ENCODE assay signal across 10 cellular contexts in the genomic region with DNA sequence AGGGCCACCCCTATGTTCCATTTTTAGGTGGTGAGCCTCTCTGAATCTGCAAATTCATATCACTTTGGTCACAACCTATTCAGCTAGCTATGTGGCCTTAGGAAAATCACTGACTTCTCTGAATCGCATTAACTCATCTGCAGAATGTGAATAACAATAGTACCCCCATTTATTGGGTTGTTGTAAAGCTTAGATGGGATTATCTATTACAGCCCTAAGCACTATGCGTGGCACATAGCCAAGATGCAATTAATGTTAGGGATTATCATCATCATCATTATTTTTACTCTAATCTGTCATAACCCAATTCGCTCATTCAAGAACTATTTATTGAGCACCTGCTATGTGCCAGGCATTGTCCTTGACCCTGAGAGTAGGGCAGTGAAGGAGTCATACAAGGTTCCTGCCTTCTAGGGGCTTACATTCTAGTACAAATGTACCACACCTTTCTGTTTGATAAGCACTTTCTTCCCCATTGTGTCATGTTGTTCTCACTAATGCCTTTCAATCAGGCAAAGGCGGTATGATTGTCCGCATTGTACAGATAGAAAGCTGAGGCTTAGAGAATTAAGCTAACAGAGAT. TPM values are rescaled to one million over a fixed set of nuclear protein-coding genes. Genes with fewer than 3 reads are reported as not detected.
DNase-seq lines count a peak whose midpoint lies in the region; ATAC-seq and TF ChIP-seq lines count a peak whose summit lies in the region.
"Had no signal": no experiment of that assay in that cellular context is flagged by ENCODE, and none has a peak within 500 bp of the region (broad histone marks: within the 10 kb centered on the region; RNA-seq: fewer than 3 reads in every experiment).

No MANE protein-coding gene starts in this region.

- no peaks in the 10 kb centered on the region for H4K20me1 ChIP-seq in hepatocyte (ENCODE audit: insufficient read depth, poor library complexity, severe bottlenecking)

- no peaks in the 10 kb centered on the region for H3K9me2 ChIP-seq in hepatocyte (replicated peaks; ENCODE audit: insufficient read depth)

- in situ Hi-C loops in brain microvascular endothelial cell (cut with HindIII; ENCODE audit: low pct_ligation_motif_present, low sequenced_read_pairs): no loop called here

- no peak for TF ChIP-seq CTCF in HL-60 (IDR thresholded peaks at IDR 0.05; ENCODE audit: insufficient read depth, low read length)
- no peak for TF ChIP-seq CTCF in RWPE2 (IDR thresholded peaks at IDR 0.05; ENCODE audit: poor library complexity, severe bottlenecking)
- TF ChIP-seq CTCF in hepatocyte (IDR thresholded peaks at IDR 0.05; ENCODE audit: poor library complexity): no peak
- TF ChIP-seq CTCF in brain microvascular endothelial cell (IDR thresholded peaks at IDR 0.05; ENCODE audit: low read depth, low read length, missing control alignments): no peak

- peaks cover 46% of the 10 kb centered on the region for H3K79me2 ChIP-seq in hepatocyte

- H3K36me3 Mint-ChIP-seq in stimulated activated memory B cell treated with anti-CD40 and anti-IgM and Interleukin-4, amounts not matched to agents 10 μg/mL and 1 μg/mL and 100 μg/mL, for 72 hours: no peaks in the 10 kb centered on the region
- H3K36me3 Mint-ChIP-seq in activated T-cell treated with anti-CD3 and anti-CD28 coated beads, Interleukin-2, amount 50 U/mL, for 72 hours (ENCODE audit: insufficient read depth in 2 of 2): no peaks in the 10 kb centered on the region
- H3K36me3 Mint-ChIP-seq: stimulated activated effector memory CD8-positive, alpha-beta T cell treated with anti-CD3 and anti-CD28 coated beads, Interleukin-12 subunit alpha, Interleukin-12 subunit beta, amount 100 ng/mL, for 72 hours had no signal

- H3K36me3 ChIP-seq in RWPE2 (ENCODE audit: low read depth) (peaks cover 2% of the 10 kb centered on the region; the same call in 1 of the 2 replicates), hepatocyte (replicated peaks; ENCODE audit: insufficient read depth, low read depth) (no peaks in the 10 kb centered on the region), brain microvascular endothelial cell (replicated peaks) (no peaks in the 10 kb centered on the region)

- WGBS in hepatocyte (ENCODE audit: low lambda C conversion rate, missing lambda C conversion rate): over 99% methylated on average over 5 of the region's 5 CpGs

- H3K27me3 ChIP-seq in HL-60 (ENCODE audit: insufficient read depth, poor library complexity, severe bottlenecking) (no peaks in the 10 kb centered on the region), RWPE2 (ENCODE audit: insufficient read depth, poor library complexity, severe bottlenecking) (no peaks in the 10 kb centered on the region), hepatocyte (no peaks in the 10 kb centered on the region), brain microvascular endothelial cell (replicated peaks) (no peaks in the 10 kb centered on the region)

- H3K4me1 Mint-ChIP-seq in stimulated activated memory B cell treated with anti-CD40 and anti-IgM and Interleukin-4, amounts not matched to agents 10 μg/mL and 1 μg/mL and 100 μg/mL, for 72 hours: peaks cover 66% of the 10 kb centered on the region
- peaks cover 26% of the 10 kb centered on the region for H3K4me1 Mint-ChIP-seq in activated T-cell treated with anti-CD3 and anti-CD28 coated beads, Interleukin-2, amount 50 U/mL, for 72 hours (ENCODE audit: low read depth)

- H3K27ac Mint-ChIP-seq in stimulated activated memory B cell treated with anti-CD40 and anti-IgM and Interleukin-4, amounts not matched to agents 10 μg/mL and 1 μg/mL and 100 μg/mL, for 72 hours: peak overlapping the region; percentile 39
- no peak overlapping the region for H3K27ac Mint-ChIP-seq in activated T-cell treated with anti-CD3 and anti-CD28 coated beads, Interleukin-2, amount 50 U/mL, for 72 hours
- H3K27ac Mint-ChIP-seq: activated T-helper 17 cell treated with anti-CD3 and anti-CD28 coated beads, Interleukin-2, amount 50 U/mL, for 72 hours had no signal

- no peaks in the 10 kb centered on the region for H3K9me3 Mint-ChIP-seq in stimulated activated memory B cell treated with anti-CD40 and anti-IgM and Interleukin-4, amounts not matched to agents 10 μg/mL and 1 μg/mL and 100 μg/mL, for 72 hours
- no peaks in the 10 kb centered on the region for H3K9me3 Mint-ChIP-seq in activated T-cell treated with anti-CD3 and anti-CD28 coated beads, Interleukin-2, amount 50 U/mL, for 72 hours
- H3K9me3 Mint-ChIP-seq: activated T-helper 17 cell treated with anti-CD3 and anti-CD28 coated beads, Interleukin-2, amount 50 U/mL, for 72 hours; stimulated activated effector memory CD8-positive, alpha-beta T cell treated with anti-CD3 and anti-CD28 coated beads, Interleukin-12 subunit alpha, Interleukin-12 subunit beta, amount 100 ng/mL, for 72 hours had no signal

- no peak for ATAC-seq in RWPE2 (ENCODE audit: low read depth)
- no peak for ATAC-seq in stimulated activated memory B cell treated with anti-CD40 and anti-IgM and Interleukin-4, amounts not matched to agents 10 μg/mL and 1 μg/mL and 100 μg/mL, for 72 hours
- no peak for ATAC-seq in activated T-cell treated with anti-CD3 and anti-CD28 coated beads, Interleukin-2, amount 50 U/mL, for 72 hours (replicated peaks in 1 of 2)
- ATAC-seq: activated T-helper 17 cell treated with anti-CD3 and anti-CD28 coated beads, Interleukin-2, amount 50 U/mL, for 72 hours had no signal

- H3K4me3 ChIP-seq in HL-60 (replicated peaks; ENCODE audit: insufficient read depth, low read length) (no peak overlapping the region), RWPE2 (ENCODE audit: severe bottlenecking) (no peak overlapping the region), hepatocyte (no peak overlapping the region), brain microvascular endothelial cell (ENCODE audit: low read depth, low read length) (no peak overlapping the region)

- peaks cover 46% of the 10 kb centered on the region for H3K4me1 ChIP-seq in RWPE2 (ENCODE audit: insufficient read depth, poor library complexity, severe bottlenecking)
- peaks cover 36% of the 10 kb centered on the region for H3K4me1 ChIP-seq in hepatocyte (ENCODE audit: insufficient read depth)

- H3K27ac ChIP-seq in HL-60 (replicated peaks) (peak overlapping the region; percentile 42), RWPE2 (ENCODE audit: poor library complexity, severe bottlenecking) (peak overlapping the region; percentile 76), hepatocyte (peak overlapping the region; percentile 88), brain microvascular endothelial cell (no peak overlapping the region)

- H2AFZ ChIP-seq in hepatocyte: no peak overlapping the region

- DNase-seq in HL-60 (ENCODE audit: low read depth in 1 of 2, low spot score in 1 of 2): no peak
- DNase-seq in RWPE2 (ENCODE audit: low spot score): no peak
- DNase-seq in hepatocyte (ENCODE audit: low spot score): no peak
- no peak for DNase-seq in brain microvascular endothelial cell
- DNase-seq in NCI-H345 treated with DMSO at 0.1 percent for 48 hours (lab: John Stamatoyannopoulos, UW; ENCODE audit: unreplicated experiment): no peak
- DNase-seq in activated T-cell treated with anti-CD3 and anti-CD28 coated beads, Interleukin-2, amount 50 U/mL, for 72 hours: no peak
- DNase-seq: NCI-H1436 had no signal

- H3K9me3 ChIP-seq in RWPE2 (ENCODE audit: severe bottlenecking): no peaks in the 10 kb centered on the region
- H3K9me3 ChIP-seq in hepatocyte (ENCODE audit: low read depth): no peaks in the 10 kb centered on the region

- no peak overlapping the region for H3K4me3 Mint-ChIP-seq in stimulated activated memory B cell treated with anti-CD40 and anti-IgM and Interleukin-4, amounts not matched to agents 10 μg/mL and 1 μg/mL and 100 μg/mL, for 72 hours
- no peak overlapping the region for H3K4me3 Mint-ChIP-seq in activated T-cell treated with anti-CD3 and anti-CD28 coated beads, Interleukin-2, amount 50 U/mL, for 72 hours
- H3K4me3 Mint-ChIP-seq: activated T-helper 17 cell treated with anti-CD3 and anti-CD28 coated beads, Interleukin-2, amount 50 U/mL, for 72 hours; stimulated activated effector memory CD8-positive, alpha-beta T cell treated with anti-CD3 and anti-CD28 coated beads, Interleukin-12 subunit alpha, Interleukin-12 subunit beta, amount 100 ng/mL, for 72 hours had no signal

- H3K4me2 ChIP-seq in hepatocyte: no peak overlapping the region

- no peaks in the 10 kb centered on the region for H3K27me3 Mint-ChIP-seq in stimulated activated memory B cell treated with anti-CD40 and anti-IgM and Interleukin-4, amounts not matched to agents 10 μg/mL and 1 μg/mL and 100 μg/mL, for 72 hours
- no peaks in the 10 kb centered on the region for H3K27me3 Mint-ChIP-seq in activated T-cell treated with anti-CD3 and anti-CD28 coated beads, Interleukin-2, amount 50 U/mL, for 72 hours (ENCODE audit: low read depth)
- H3K27me3 Mint-ChIP-seq: activated T-helper 17 cell treated with anti-CD3 and anti-CD28 coated beads, Interleukin-2, amount 50 U/mL, for 72 hours had no signal

RNA-seq across cellular contexts. Expression of a gene that starts 38.5 kb away (rescaled TPM):
- total RNA-seq in hepatocyte: 68.2 and 89.4 TPM in 2 replicates
- 54.9 and 72.6 TPM in 2 replicates for polyA plus RNA-seq in hepatocyte
- total RNA-seq in activated T-cell treated with anti-CD3 and anti-CD28 coated beads, Interleukin-2, amount 50 U/mL, for 72 hours: 10 to 100 TPM; 16.7 to 17.4 TPM

RNA-seq across cellular contexts. Expression of a gene that starts 40.6 kb away (rescaled TPM):
- total RNA-seq in hepatocyte: 0.64 and 2.3 TPM in 2 replicates
- polyA plus RNA-seq in hepatocyte: 0.81 and 1.4 TPM in 2 replicates
- total RNA-seq in activated T-cell treated with anti-CD3 and anti-CD28 coated beads, Interleukin-2, amount 50 U/mL, for 72 hours: under 1 TPM; 0.19 to 0.46 TPM
